Comparison of ENCODE assay signal across 2 cellular contexts in genomic region chr11:89672547-89672946, GRCh38. TPM values are rescaled to one million over a fixed set of nuclear protein-coding genes. Genes with fewer than 3 reads are reported as not detected.
"Had no signal": no experiment of that assay in that cellular context is flagged by ENCODE, and none has a peak within 500 bp of the region (broad histone marks: within the 10 kb centered on the region; RNA-seq: fewer than 3 reads in every experiment).

No MANE protein-coding gene starts in this region.

RNA-seq across cellular contexts. Expression of gene TRIM77, which starts 37.6 kb away (rescaled TPM):
- polyA plus RNA-seq: adipose tissue, SK-N-SH had no signal
